In the genomic region with DNA sequence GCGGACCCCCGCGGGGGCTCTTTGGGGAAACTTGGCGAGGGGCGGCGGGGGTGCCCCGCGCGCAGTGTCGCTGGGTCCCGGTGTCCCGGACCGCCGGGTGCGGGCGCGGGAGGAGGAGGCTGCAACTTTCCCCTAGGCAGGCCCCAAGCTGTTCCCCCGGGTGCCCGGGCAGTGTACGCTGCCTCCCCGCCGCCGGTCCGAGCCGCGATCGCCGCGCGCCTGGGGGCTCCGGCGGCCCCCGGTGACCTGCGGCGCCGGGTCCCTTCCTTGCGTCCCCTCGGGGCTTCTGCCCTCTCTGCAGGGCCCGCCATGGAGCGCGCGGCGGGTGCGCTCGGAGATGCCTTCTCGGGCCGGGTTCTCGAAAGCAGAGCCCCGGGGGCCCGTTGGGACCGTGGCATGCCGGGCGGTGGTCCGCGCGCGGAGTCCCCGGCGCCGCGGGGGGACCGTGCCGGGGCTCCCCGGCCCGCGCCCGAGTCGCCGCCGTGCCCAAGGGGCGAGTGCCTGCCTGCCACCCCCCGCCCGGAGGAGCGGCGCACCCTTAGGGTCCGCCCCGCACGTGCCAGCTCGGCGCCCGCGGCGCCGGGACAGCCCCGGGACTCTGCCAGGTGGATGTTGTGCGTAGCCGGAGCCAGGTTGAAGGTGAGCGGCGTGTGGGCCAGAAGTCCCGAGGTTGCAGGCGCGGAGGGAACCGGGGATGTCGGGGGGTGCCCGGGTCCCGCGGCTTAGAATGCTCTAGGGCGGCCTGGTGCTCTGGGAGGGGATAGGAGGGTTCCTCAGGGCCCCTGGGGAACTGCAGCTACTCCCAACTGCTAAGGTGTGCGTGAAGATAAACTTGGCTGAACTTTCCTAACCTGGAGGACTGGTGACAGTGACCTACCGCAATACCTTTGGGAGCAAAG, we compare ENCODE assay signal across 8 cellular contexts. TPM values are rescaled to one million over a fixed set of nuclear protein-coding genes. Genes with fewer than 3 reads are reported as not detected.
DNase-seq lines count a peak whose midpoint lies in the region; ATAC-seq and TF ChIP-seq lines count a peak whose summit lies in the region.

A gene with protein sequence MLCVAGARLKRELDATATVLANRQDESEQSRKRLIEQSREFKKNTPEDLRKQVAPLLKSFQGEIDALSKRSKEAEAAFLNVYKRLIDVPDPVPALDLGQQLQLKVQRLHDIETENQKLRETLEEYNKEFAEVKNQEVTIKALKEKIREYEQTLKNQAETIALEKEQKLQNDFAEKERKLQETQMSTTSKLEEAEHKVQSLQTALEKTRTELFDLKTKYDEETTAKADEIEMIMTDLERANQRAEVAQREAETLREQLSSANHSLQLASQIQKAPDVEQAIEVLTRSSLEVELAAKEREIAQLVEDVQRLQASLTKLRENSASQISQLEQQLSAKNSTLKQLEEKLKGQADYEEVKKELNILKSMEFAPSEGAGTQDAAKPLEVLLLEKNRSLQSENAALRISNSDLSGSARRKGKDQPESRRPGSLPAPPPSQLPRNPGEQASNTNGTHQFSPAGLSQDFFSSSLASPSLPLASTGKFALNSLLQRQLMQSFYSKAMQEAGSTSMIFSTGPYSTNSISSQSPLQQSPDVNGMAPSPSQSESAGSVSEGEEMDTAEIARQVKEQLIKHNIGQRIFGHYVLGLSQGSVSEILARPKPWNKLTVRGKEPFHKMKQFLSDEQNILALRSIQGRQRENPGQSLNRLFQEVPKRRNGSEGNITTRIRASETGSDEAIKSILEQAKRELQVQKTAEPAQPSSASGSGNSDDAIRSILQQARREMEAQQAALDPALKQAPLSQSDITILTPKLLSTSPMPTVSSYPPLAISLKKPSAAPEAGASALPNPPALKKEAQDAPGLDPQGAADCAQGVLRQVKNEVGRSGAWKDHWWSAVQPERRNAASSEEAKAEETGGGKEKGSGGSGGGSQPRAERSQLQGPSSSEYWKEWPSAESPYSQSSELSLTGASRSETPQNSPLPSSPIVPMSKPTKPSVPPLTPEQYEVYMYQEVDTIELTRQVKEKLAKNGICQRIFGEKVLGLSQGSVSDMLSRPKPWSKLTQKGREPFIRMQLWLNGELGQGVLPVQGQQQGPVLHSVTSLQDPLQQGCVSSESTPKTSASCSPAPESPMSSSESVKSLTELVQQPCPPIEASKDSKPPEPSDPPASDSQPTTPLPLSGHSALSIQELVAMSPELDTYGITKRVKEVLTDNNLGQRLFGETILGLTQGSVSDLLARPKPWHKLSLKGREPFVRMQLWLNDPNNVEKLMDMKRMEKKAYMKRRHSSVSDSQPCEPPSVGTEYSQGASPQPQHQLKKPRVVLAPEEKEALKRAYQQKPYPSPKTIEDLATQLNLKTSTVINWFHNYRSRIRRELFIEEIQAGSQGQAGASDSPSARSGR (N-terminal part only) (plus strand): TSS at position 596 of the 899 bp plus-strand sequence. CDS start 14 bp downstream, at position 610.

- H3K4me3 ChIP-seq in DOHH2 (ENCODE audit: low read length) = peak within 1 kb of the TSS; percentile 81
- peak within 1 kb of the TSS; percentile 55 for H3K4me3 ChIP-seq in epithelial cell of esophagus (ENCODE audit: low read length)
- peak within 1 kb of the TSS; percentile 92 for H3K4me3 ChIP-seq in tibial artery

- H3K36me3 ChIP-seq in DOHH2 (ENCODE audit: control insufficient read depth, low read length) = peaks cover 44% of the 10 kb centered on the region
- H3K36me3 ChIP-seq in tibial artery = no peaks in the 10 kb centered on the region

- H3K4me1 ChIP-seq in DOHH2 (ENCODE audit: control insufficient read depth, low read length) (peaks cover 55% of the 10 kb centered on the region), tibial artery (peaks cover 0 to 32% (median 12%) of the 10 kb centered on the region in 4 donors)

- TF ChIP-seq CTCF in DOHH2 (IDR thresholded peaks at IDR 0.05; ENCODE audit: low read depth, low read length, poor library complexity, severe bottlenecking) = no peak
- TF ChIP-seq CTCF in epithelial cell of esophagus (IDR thresholded peaks at IDR 0.05; ENCODE audit: insufficient read depth, low read depth, low read length, missing control alignments) = no peak
- no peak for TF ChIP-seq CTCF in tibial artery (IDR thresholded peaks at IDR 0.05)

- no peak for ATAC-seq in HG03457 (IDR thresholded peaks at IDR 0.05; ENCODE audit: unreplicated experiment)
- no peak for ATAC-seq in GM21528 (IDR thresholded peaks at IDR 0.05; ENCODE audit: low FRiP score, unreplicated experiment)

- peaks cover 67% of the 10 kb centered on the region for H3K79me2 ChIP-seq in DOHH2 (ENCODE audit: control insufficient read depth, low read length)

- H4K20me1 ChIP-seq in DOHH2 (ENCODE audit: control insufficient read depth, insufficient read depth, low read depth, low read length) = peaks cover 28% of the 10 kb centered on the region

- H3K27ac ChIP-seq in DOHH2 (ENCODE audit: low read depth, low read length) = peak within 1 kb of the TSS; percentile 37
- peak within 1 kb of the TSS; percentile 77 to 79 for H3K27ac ChIP-seq in tibial artery

- H3F3A ChIP-seq in DOHH2 (ENCODE audit: control insufficient read depth, insufficient read depth) = peaks cover 36% of the 10 kb centered on the region

- H3K27me3 ChIP-seq in DOHH2 (ENCODE audit: control insufficient read depth, low read length) (no peaks in the 10 kb centered on the region), tibial artery (no peaks in the 10 kb centered on the region)

- peak within 1 kb of the TSS; percentile 96 for H3K4me2 ChIP-seq in DOHH2 (ENCODE audit: low read length)

- H3K9me3 ChIP-seq in DOHH2 (ENCODE audit: control insufficient read depth, insufficient read depth, low read length) = no peaks in the 10 kb centered on the region
- H3K9me3 ChIP-seq in tibial artery = no peaks in the 10 kb centered on the region

- intact Hi-C loops in tibial artery (cut with DNase I; ENCODE audit: low total_unique reads) = loop anchor here (2.0 to 5.0 kb wide), 2 partner anchors 120 to 308 kb away; no protein-coding TSS in a partner anchor

- no peaks in the 10 kb centered on the region for H3K9me2 ChIP-seq in DOHH2 (replicated peaks; ENCODE audit: control insufficient read depth, low read length)

- peak; percentile 52 for DNase-seq in HuH-7 (ENCODE audit: low spot score)
- peak; percentile 13 for DNase-seq in activated CD4-positive, alpha-beta T cell treated with anti-CD3 and anti-CD28 coated beads, Interleukin-2, amount 50 U/mL, for 1 hour
- DNase-seq in epithelial cell of esophagus (ENCODE audit: low read depth) = peak; percentile 24
- DNase-seq in myocyte (ENCODE audit: low read depth) = peak; percentile 6
- DNase-seq in tibial artery = no peak

RNA-seq across cellular contexts. Expression of the gene that starts here (rescaled TPM):
- 43.0 and 46.5 TPM in 2 replicates for total RNA-seq in myocyte
- 45.0 TPM for polyA plus RNA-seq in myocyte (2012)

Comparison
In these comparisons a context has a peak if more than half of its experiments do, and no peak if none do; other contexts are left out.
1. DNase-seq: peak in HuH-7 (single experiment), activated CD4-positive, alpha-beta T cell treated with anti-CD3 and anti-CD28 coated beads, Interleukin-2, amount 50 U/mL, for 1 hour (single experiment), epithelial cell of esophagus (single experiment) and myocyte (single experiment); none in tibial artery (0 of 2).
2. Peak in every context shown above with its lines, with median percentiles within 50 percentile points of each other: H3K4me3 ChIP-seq.